8 cellular contexts compared by ENCODE assay signal in the genomic region with DNA sequence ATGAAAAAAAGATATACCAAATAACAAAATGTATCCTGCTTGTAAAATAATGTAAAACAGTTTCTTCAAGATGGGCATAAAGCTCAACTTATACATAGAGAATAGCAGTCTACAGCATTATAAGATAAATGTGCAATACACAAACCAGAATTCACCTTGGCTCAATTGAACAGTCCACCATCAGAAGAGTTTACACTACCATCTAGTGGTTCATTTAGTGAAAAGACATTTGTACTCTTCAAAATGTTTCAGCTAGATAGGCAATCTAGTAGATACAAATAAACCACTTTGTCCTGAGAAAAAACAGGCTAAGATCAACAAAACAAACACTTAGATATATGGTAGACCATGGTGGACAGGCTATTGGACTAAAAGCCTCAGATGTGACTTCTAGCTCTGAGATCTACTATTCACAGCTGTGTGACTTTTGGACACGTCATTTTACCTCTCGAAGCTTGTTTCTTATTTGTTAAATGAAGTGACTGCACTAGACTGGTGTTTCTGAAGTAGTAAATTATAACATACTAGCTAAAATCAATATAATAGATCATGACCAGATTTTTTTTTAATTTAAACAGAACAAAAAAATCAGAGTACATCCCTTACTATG. TPM values are rescaled to one million over a fixed set of nuclear protein-coding genes. Genes with fewer than 3 reads are reported as not detected.
DNase-seq lines count a peak whose midpoint lies in the region; ATAC-seq and TF ChIP-seq lines count a peak whose summit lies in the region.

No MANE protein-coding gene starts in this region.

- CTCF ChIA-PET in RWPE1 (lab: Yijun Ruan, JAX) = interaction anchor here (0.5 to 2.3 kb wide), 9 partner anchors 9 to 711 kb away, joined by 3 to 18 read pairs (median 4); no protein-coding TSS in a partner anchor

- H3K9me3 Mint-ChIP-seq in activated T-helper 2 cell treated with anti-CD3 and anti-CD28 coated beads, Interferon-gamma antibody, Interleukin-2, Interleukin-4, amounts not matched to agents 10 μg/mL and 5 μg/mL and 100 μg/mL, durations not matched to agents 14 hours and 24 hours and 36 hours = no peaks in the 10 kb centered on the region

- H3K27ac Mint-ChIP-seq in activated T-helper 2 cell treated with anti-CD3 and anti-CD28 coated beads, Interferon-gamma antibody, Interleukin-2, Interleukin-4, amounts not matched to agents 10 μg/mL and 5 μg/mL and 100 μg/mL, durations not matched to agents 14 hours and 24 hours and 36 hours = no peak overlapping the region

- H3K27me3 Mint-ChIP-seq in activated T-helper 2 cell treated with anti-CD3 and anti-CD28 coated beads, Interferon-gamma antibody, Interleukin-2, Interleukin-4, amounts not matched to agents 10 μg/mL and 5 μg/mL and 100 μg/mL, durations not matched to agents 14 hours and 24 hours and 36 hours (ENCODE audit: low read depth) = peaks cover 22% of the 10 kb centered on the region

- ATAC-seq in HG02610 (IDR thresholded peaks at IDR 0.05; ENCODE audit: unreplicated experiment) = no peak

- no peaks in the 10 kb centered on the region for H3K4me1 Mint-ChIP-seq in activated T-helper 2 cell treated with anti-CD3 and anti-CD28 coated beads, Interferon-gamma antibody, Interleukin-2, Interleukin-4, amounts not matched to agents 10 μg/mL and 5 μg/mL and 100 μg/mL, durations not matched to agents 14 hours and 24 hours and 36 hours (ENCODE audit: low read depth)

- peak; percentile 76 for DNase-seq in DMS153 treated with DMSO at 0.1 percent for 48 hours (lab: John Stamatoyannopoulos, UW; ENCODE audit: unreplicated experiment)
- DNase-seq in Jurkat, Clone E6-1 (ENCODE audit: low read depth, low spot score) = peak; percentile 45
- peak; percentile 21 for DNase-seq in RWPE1 (ENCODE audit: low spot score)
- DNase-seq in foreskin fibroblast = peak; percentile 14 to 54
- peak; percentile 34 for DNase-seq in putamen (ENCODE audit: low spot score)
- no peak for DNase-seq in NK-92 treated with Interleukin-12 subunit alpha and Interleukin-12 subunit beta, amount 100 ng/mL, for 24 hours (lab: John Stamatoyannopoulos, UW)
- no peak for DNase-seq in activated T-helper 2 cell treated with anti-CD3 and anti-CD28 coated beads, Interferon-gamma antibody, Interleukin-2, Interleukin-4, amounts not matched to agents 10 μg/mL and 5 μg/mL and 100 μg/mL, durations not matched to agents 14 hours and 24 hours and 36 hours (ENCODE audit: low spot score)

- H3K27ac ChIP-seq in RWPE1 = no peak overlapping the region

- H3K36me3 Mint-ChIP-seq in activated T-helper 2 cell treated with anti-CD3 and anti-CD28 coated beads, Interferon-gamma antibody, Interleukin-2, Interleukin-4, amounts not matched to agents 10 μg/mL and 5 μg/mL and 100 μg/mL, durations not matched to agents 14 hours and 24 hours and 36 hours (ENCODE audit: low read depth) = no peaks in the 10 kb centered on the region

- H3K4me3 ChIP-seq in Jurkat, Clone E6-1 (ENCODE audit: low read length) = no peak overlapping the region
- H3K4me3 ChIP-seq in foreskin fibroblast (ENCODE audit: low read depth in 1 of 2, low read length in 2 of 2) = no peak overlapping the region

- no peak overlapping the region for H3K4me3 Mint-ChIP-seq in activated T-helper 2 cell treated with anti-CD3 and anti-CD28 coated beads, Interferon-gamma antibody, Interleukin-2, Interleukin-4, amounts not matched to agents 10 μg/mL and 5 μg/mL and 100 μg/mL, durations not matched to agents 14 hours and 24 hours and 36 hours (ENCODE audit: low read depth)

- peak; percentile 69 for TF ChIP-seq CTCF in RWPE1 (conservative IDR thresholded peaks at IDR 0.05; ENCODE audit: low read depth)
- TF ChIP-seq CTCF in foreskin fibroblast (IDR thresholded peaks at IDR 0.05; ENCODE audit: low read depth, low read length) = peak; percentile 38

- intact Hi-C loops in activated T-helper 2 cell treated with anti-CD3 and anti-CD28 coated beads, Interferon-gamma antibody, Interleukin-2, Interleukin-4, amounts not matched to agents 10 μg/mL and 5 μg/mL and 100 μg/mL, durations not matched to agents 14 hours and 24 hours and 36 hours (cut with micrococcal nuclease) = loop anchor here (1.0 to 2.0 kb wide), 2 partner anchors 107 to 251 kb away; no protein-coding TSS in a partner anchor

- POLR2A ChIA-PET in RWPE1 (lab: Yijun Ruan, JAX; ENCODE audit: low non-redundant PET) = no interaction called here

RNA-seq across cellular contexts. Expression of gene TPD52L3, which starts 22.1 kb away (rescaled TPM):
- not detected for polyA plus RNA-seq in Jurkat, Clone E6-1 (2012; ENCODE audit: insufficient read depth, insufficient read length)
- total RNA-seq in activated T-helper 2 cell treated with anti-CD3 and anti-CD28 coated beads, Interferon-gamma antibody, Interleukin-2, Interleukin-4, amounts not matched to agents 10 μg/mL and 5 μg/mL and 100 μg/mL, durations not matched to agents 14 hours and 24 hours and 36 hours = not detected in 2 replicates

Comparison
In these comparisons a context has a peak if more than half of its experiments do, and no peak if none do; other contexts are left out.
1. DNase-seq: peak in DMS153 treated with DMSO at 0.1 percent for 48 hours (single experiment), Jurkat, Clone E6-1 (single experiment), RWPE1 (single experiment), foreskin fibroblast (2 of 2) and putamen (single experiment); none in NK-92 treated with Interleukin-12 subunit alpha and Interleukin-12 subunit beta, amount 100 ng/mL, for 24 hours (single experiment) and activated T-helper 2 cell treated with anti-CD3 and anti-CD28 coated beads, Interferon-gamma antibody, Interleukin-2, Interleukin-4, amounts not matched to agents 10 μg/mL and 5 μg/mL and 100 μg/mL, durations not matched to agents 14 hours and 24 hours and 36 hours (single experiment).